In the genomic region with DNA sequence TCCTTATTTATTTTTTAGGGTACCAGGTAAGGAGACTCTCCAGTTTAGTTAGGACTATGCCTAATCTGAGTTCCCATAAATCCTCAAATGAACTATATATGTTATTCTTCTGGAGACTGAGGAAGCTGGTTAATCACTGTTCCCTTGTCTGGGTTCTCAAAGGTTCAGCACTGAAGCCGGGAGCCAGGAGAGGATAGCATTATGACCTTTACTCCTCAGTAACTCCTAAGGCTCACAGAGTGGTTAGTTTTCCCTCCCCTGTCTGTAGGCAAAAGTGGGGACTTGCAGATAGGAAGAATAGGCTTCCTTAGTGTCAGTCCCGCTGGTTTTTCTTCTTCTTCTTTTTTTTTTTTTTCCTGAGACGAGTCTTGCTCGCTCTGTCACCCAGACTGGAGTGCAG, we compare ENCODE assay signal across 24 cellular contexts. TPM values are rescaled to one million over a fixed set of nuclear protein-coding genes. Genes with fewer than 3 reads are reported as not detected.
DNase-seq lines count a peak whose midpoint lies in the region; ATAC-seq and TF ChIP-seq lines count a peak whose summit lies in the region.
"Had no signal": no experiment of that assay in that cellular context is flagged by ENCODE, and none has a peak within 500 bp of the region (broad histone marks: within the 10 kb centered on the region; RNA-seq: fewer than 3 reads in every experiment).

No MANE protein-coding gene starts in this region.

- peak overlapping the region; percentile 65 for H3K27ac ChIP-seq in left ventricle myocardium inferior (replicated peaks)
- H3K27ac ChIP-seq in right atrium auricular region, result peak overlapping the region in 1 of 2 donors; percentile 18
- H3K27ac ChIP-seq in ascending aorta, result peak overlapping the region; percentile 11 to 59
- H3K27ac ChIP-seq: neutrophil, Peyer's patch, WERI-Rb-1 had no signal

- no peaks in the 10 kb centered on the region for H3K27me3 ChIP-seq in left ventricle myocardium inferior (ENCODE audit: low read depth)
- H3K27me3 ChIP-seq in right atrium auricular region, result no peaks in the 10 kb centered on the region
- H3K27me3 ChIP-seq in ascending aorta, result no peaks in the 10 kb centered on the region
- H3K27me3 ChIP-seq: gastrocnemius medialis, Peyer's patch had no signal

- TF ChIP-seq CTCF in left ventricle myocardium inferior (IDR thresholded peaks at IDR 0.05; ENCODE audit: borderline replicate concordance) (no peak), right atrium auricular region (IDR thresholded peaks at IDR 0.05) (no peak), ascending aorta (IDR thresholded peaks at IDR 0.05) (no peak), mucosa of descending colon (IDR thresholded peaks at IDR 0.05) (no peak)

- no peak for DNase-seq in left ventricle myocardium inferior
- no peak for DNase-seq in right atrium auricular region (ENCODE audit: low spot score)
- no peak for DNase-seq in ascending aorta (ENCODE audit: low spot score in 2 of 2)
- no peak for DNase-seq in mucosa of descending colon
- DNase-seq in NCI-H1092 (lab: John Stamatoyannopoulos, UW), result no peak
- DNase-seq in NCI-H2171 treated with DMSO at 0.1 percent for 48 hours (lab: John Stamatoyannopoulos, UW), result no peak
- DNase-seq: activated CD4-positive, alpha-beta T cell treated with anti-CD3 and anti-CD28 coated beads, Interleukin-2, amount 50 U/mL, for 48 hours; activated CD8-positive, alpha-beta memory T cell treated with anti-CD3 and anti-CD28 coated beads, Interleukin-2, amount 50 U/mL, for 48 hours; activated gamma-delta T cell; amniotic stem cell; cortex of kidney; gastrocnemius medialis; H7; hypothalamus; KG1; NCI-H1436; NCI-H2171; NCI-H526 treated with DMSO at 0.1 percent for 48 hours; Peyer's patch; psoas muscle; WERI-Rb-1 had no signal

- no peaks in the 10 kb centered on the region for H3K9me3 ChIP-seq in left ventricle myocardium inferior (replicated peaks)
- no peaks in the 10 kb centered on the region for H3K9me3 ChIP-seq in right atrium auricular region
- H3K9me3 ChIP-seq in ascending aorta, result no peaks in the 10 kb centered on the region
- H3K9me3 ChIP-seq in mucosa of descending colon, result no peaks in the 10 kb centered on the region
- H3K9me3 ChIP-seq: gastrocnemius medialis, neutrophil, Peyer's patch, psoas muscle had no signal

- intact Hi-C loops in left ventricle myocardium inferior (cut with micrococcal nuclease), result no loop called here
- intact Hi-C loops in ascending aorta (cut with DNase I), result no loop called here
- intact Hi-C loops in mucosa of descending colon (cut with DNase I, micrococcal nuclease), result no loop called here

- no peak overlapping the region for H3K4me3 ChIP-seq in left ventricle myocardium inferior
- H3K4me3 ChIP-seq in right atrium auricular region, result no peak overlapping the region
- no peak overlapping the region for H3K4me3 ChIP-seq in ascending aorta
- H3K4me3 ChIP-seq in mucosa of descending colon, result no peak overlapping the region
- H3K4me3 ChIP-seq: gastrocnemius medialis, lung, Peyer's patch, psoas muscle had no signal

- H3K4me1 ChIP-seq in left ventricle myocardium inferior (peaks cover 77% of the 10 kb centered on the region), right atrium auricular region (peaks cover 0 to 45% of the 10 kb centered on the region in 2 donors), ascending aorta (peaks cover 3 to 33% of the 10 kb centered on the region in 2 donors), mucosa of descending colon (ENCODE audit: low read depth) (peaks cover 6% of the 10 kb centered on the region)

- ATAC-seq in mucosa of descending colon (peak; percentile 59), HG02852 (IDR thresholded peaks at IDR 0.05; ENCODE audit: unreplicated experiment) (no peak)
- ATAC-seq: gastrocnemius medialis had no signal

- H3K36me3 ChIP-seq in left ventricle myocardium inferior (no peaks in the 10 kb centered on the region), right atrium auricular region (no peaks in the 10 kb centered on the region), ascending aorta (no peaks in the 10 kb centered on the region), mucosa of descending colon (ENCODE audit: low read depth) (no peaks in the 10 kb centered on the region)
- H3K36me3 ChIP-seq: gastrocnemius medialis, neutrophil, Peyer's patch, WERI-Rb-1 had no signal

RNA-seq across cellular contexts. Expression of a gene that starts 50.4 kb away (rescaled TPM):
- total RNA-seq in left ventricle myocardium inferior, result 24.1 TPM
- total RNA-seq in right atrium auricular region, result 10 to 100 TPM; 26.4 to 32.5 TPM
- total RNA-seq in ascending aorta, result 35.5 TPM
- 10 to 100 TPM; 21.6 to 53.6 (median 21.7) TPM for total RNA-seq in mucosa of descending colon
